In genomic region chrX:6910218-6910617, GRCh38 we compare ENCODE assay signal across 19 cellular contexts.
DNase-seq lines count a peak whose midpoint lies in the region; ATAC-seq and TF ChIP-seq lines count a peak whose summit lies in the region.
"Had no signal": no experiment of that assay in that cellular context is flagged by ENCODE, and none has a peak within 500 bp of the region (broad histone marks: within the 10 kb centered on the region; RNA-seq: fewer than 3 reads in every experiment).

No MANE protein-coding gene starts in this region.

- H3K4me1 ChIP-seq in SK-N-SH (ENCODE audit: control insufficient read depth in 1 of 2, insufficient read depth in 2 of 2, low read depth in 1 of 2, low read length in 1 of 2) = peaks cover 0 to 3% of the 10 kb centered on the region in 2 experiments; a peak in 1 of 4 replicates
- H3K4me1 ChIP-seq: BLaER1, Caco-2 had no signal

- H3K4me2 ChIP-seq in SK-N-SH = no peak overlapping the region
- H3K4me2 ChIP-seq: BLaER1 had no signal

- no peak for TF ChIP-seq EP300 in SK-N-SH (IDR thresholded peaks at IDR 0.05; ENCODE audit: borderline replicate concordance in 1 of 2, low read depth in 1 of 2, low read length in 1 of 2)

- H3K9ac ChIP-seq in SK-N-SH = no peak overlapping the region
- H3K9ac ChIP-seq: BLaER1 had no signal

- no peak for ATAC-seq in SK-N-SH treated with all-trans-retinoic acid at 6 μM for 48 hours
- peak; percentile 55 for ATAC-seq in GM21526 (IDR thresholded peaks at IDR 0.05; ENCODE audit: low FRiP score, unreplicated experiment)
- ATAC-seq: CD8-positive, alpha-beta T cell; GM12878 had no signal

- no peak overlapping the region for H3K4me3 ChIP-seq in SK-N-SH (ENCODE audit: low read depth in 2 of 2, low read length in 1 of 2)
- no peak overlapping the region for H3K4me3 ChIP-seq in epithelial cell of esophagus (ENCODE audit: low read length)
- no peak overlapping the region for H3K4me3 ChIP-seq in dorsolateral prefrontal cortex
- H3K4me3 ChIP-seq: BLaER1, GM12878 had no signal

- intact Hi-C loops in dorsolateral prefrontal cortex (cut with DNase I) = no loop called here

- no peak overlapping the region for H2AFZ ChIP-seq in SK-N-SH (ENCODE audit: low read depth)

- no peak for TF ChIP-seq RAD21 in SK-N-SH (IDR thresholded peaks at IDR 0.05; ENCODE audit: low read length)

- CTCF ChIA-PET in SK-N-SH (lab: Yijun Ruan, JAX) = no interaction called here

- no peaks in the 10 kb centered on the region for H3F3A ChIP-seq in SK-N-SH (replicated peaks; ENCODE audit: insufficient read depth)

- H3K27ac ChIP-seq in SK-N-SH (ENCODE audit: low read depth in 2 of 2, low read length in 1 of 2) = no peak overlapping the region
- H3K27ac ChIP-seq in dorsolateral prefrontal cortex = no peak overlapping the region
- H3K27ac ChIP-seq: 22Rv1, BLaER1, C4-2B had no signal

- no peaks in the 10 kb centered on the region for H3K9me2 ChIP-seq in SK-N-SH

- no peak for TF ChIP-seq CTCF in SK-N-SH (IDR thresholded peaks at IDR 0.05)
- no peak for TF ChIP-seq CTCF in epithelial cell of esophagus (IDR thresholded peaks at IDR 0.05; ENCODE audit: insufficient read depth, low read depth, low read length, missing control alignments)
- TF ChIP-seq CTCF in dorsolateral prefrontal cortex (IDR thresholded peaks at IDR 0.05 in 54 of 56, conservative IDR thresholded peaks at IDR 0.05 in 2 of 56; ENCODE audit: low read depth in 1 of 56, partially characterized antibody in 56 of 56) = no peak

- POLR2A ChIA-PET in SK-N-SH (lab: Yijun Ruan, JAX) = no interaction called here

- DNase-seq in SK-N-SH (no peak), epithelial cell of esophagus (ENCODE audit: low read depth) (peak; percentile 0), OCI-M1 (lab: John Stamatoyannopoulos, UW) (no peak), NCI-H2107 treated with DMSO at 0.1 percent for 48 hours (lab: John Stamatoyannopoulos, UW; ENCODE audit: unreplicated experiment) (no peak), dorsolateral prefrontal cortex (no peak)
- DNase-seq: Caco-2; CD4-positive, CD25-positive, alpha-beta regulatory T cell; CD8-positive, alpha-beta T cell; DMS153; EL; GDM1; GOT3; HCEC 1CT had no signal

- H3K27me3 ChIP-seq in SK-N-SH (ENCODE audit: insufficient read depth) = no peaks in the 10 kb centered on the region
- H3K27me3 ChIP-seq in dorsolateral prefrontal cortex = peaks cover 0 to 4% (median 0%) of the 10 kb centered on the region in 45 donors
- H3K27me3 ChIP-seq: BLaER1 had no signal

- H3K36me3 ChIP-seq in SK-N-SH (replicated peaks in 1 of 2; ENCODE audit: control insufficient read depth in 1 of 2, insufficient read depth in 2 of 2, low read length in 1 of 2) = no peaks in the 10 kb centered on the region
- H3K36me3 ChIP-seq: BLaER1 had no signal

- no peaks in the 10 kb centered on the region for H4K20me1 ChIP-seq in SK-N-SH (ENCODE audit: insufficient read depth)
- H4K20me1 ChIP-seq: BLaER1 had no signal

- H3K9me3 ChIP-seq in SK-N-SH = peaks cover 5% of the 10 kb centered on the region; the same call in 1 of the 2 replicates
- H3K9me3 ChIP-seq: BLaER1, Caco-2 had no signal

- H3K79me2 ChIP-seq in SK-N-SH (ENCODE audit: insufficient read depth) = no peaks in the 10 kb centered on the region

TF ChIP-seq in SK-N-SH, 30 proteins besides CTCF, POLR2A, EP300 and RAD21:
- TF ChIP-seq GATA2 (CRISPR knock-in tag; IDR thresholded peaks at IDR 0.05) (0 out of 2 replicates have a peak, but pooled peaks have one; percentile 23), POLR2AphosphoS5 (IDR thresholded peaks at IDR 0.05; ENCODE audit: low read depth, low read length) (no peak), CHD2 (IDR thresholded peaks at IDR 0.05; ENCODE audit: low read length, partially characterized antibody) (no peak)

TF ChIP-seq in SK-N-SH treated with all-trans-retinoic acid at 6 μM for 48 hours, 23 proteins besides CTCF, POLR2A, EP300 and RAD21:
- TF ChIP-seq CSRNP3 (CRISPR knock-in tag; IDR thresholded peaks at IDR 0.05) = no peak
- TF ChIP-seq ZNF565 (CRISPR knock-in tag; conservative IDR thresholded peaks at IDR 0.05; ENCODE audit: low read depth) = no peak
- no peak for TF ChIP-seq ZC3H10 (CRISPR knock-in tag; IDR thresholded peaks at IDR 0.05)
- no peak for TF ChIP-seq CREB5 (CRISPR knock-in tag; IDR thresholded peaks at IDR 0.05; ENCODE audit: low read depth)
- no peak for TF ChIP-seq ZNF8 (CRISPR knock-in tag; IDR thresholded peaks at IDR 0.05)
- no peak for TF ChIP-seq PPARA (CRISPR knock-in tag; IDR thresholded peaks at IDR 0.05; ENCODE audit: borderline replicate concordance)
- no peak for TF ChIP-seq BACH2 (CRISPR knock-in tag; IDR thresholded peaks at IDR 0.05; ENCODE audit: borderline replicate concordance)
- TF ChIP-seq ZFP3 (CRISPR knock-in tag; IDR thresholded peaks at IDR 0.05) = no peak
- no peak for TF ChIP-seq ZFP30 (CRISPR knock-in tag; IDR thresholded peaks at IDR 0.05)
- TF ChIP-seq PATZ1 (CRISPR knock-in tag; IDR thresholded peaks at IDR 0.05; ENCODE audit: borderline replicate concordance) = no peak
